25 cellular contexts compared by ENCODE assay signal in the genomic region with DNA sequence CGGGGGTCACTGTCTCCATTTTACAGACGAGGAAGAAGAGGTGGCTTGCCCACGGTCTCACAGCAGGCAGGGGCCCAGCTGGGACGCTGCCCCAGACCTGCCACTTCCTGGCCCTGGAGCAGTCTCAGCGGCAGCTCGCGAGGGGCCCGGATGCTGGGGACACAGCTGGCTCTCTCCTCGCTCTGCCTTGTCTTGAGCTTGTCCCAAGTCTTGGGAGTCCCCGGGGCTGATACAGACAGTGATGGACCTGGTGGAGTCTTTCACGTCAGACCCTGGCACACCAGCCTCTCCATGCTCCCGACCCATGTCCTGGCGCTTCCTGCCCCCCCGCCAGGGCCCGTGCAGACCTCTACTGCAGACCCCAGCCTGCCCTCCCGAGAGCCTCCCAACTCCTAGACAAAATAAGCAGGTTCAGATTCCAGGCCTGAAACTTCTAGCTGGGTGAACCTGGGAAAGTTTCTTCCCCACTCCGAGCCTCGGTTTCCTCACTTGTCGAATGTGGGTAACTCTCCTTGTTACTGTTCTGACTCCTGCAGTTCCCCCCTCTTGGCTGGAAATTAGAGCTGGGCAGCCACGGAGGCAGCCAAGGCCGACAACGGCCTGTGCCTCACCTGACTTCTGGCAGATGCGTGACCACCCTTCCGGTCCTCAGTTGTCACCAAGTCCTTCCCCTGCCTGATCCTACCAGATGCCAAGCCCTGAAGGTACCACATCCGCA.
"Had no signal": no experiment of that assay in that cellular context is flagged by ENCODE, and none has a peak within 500 bp of the region (broad histone marks: within the 10 kb centered on the region; RNA-seq: fewer than 3 reads in every experiment).

No MANE protein-coding gene starts in this region.

- H3K4me2 ChIP-seq: smooth muscle cell had no signal

- H3K27me3 ChIP-seq: transverse colon had no signal

- H3K27ac Mint-ChIP-seq: activated naive CD4-positive, alpha-beta T cell treated with anti-CD3 and anti-CD28 coated beads, Interleukin-2, amount 50 U/mL, for 24 hours; T-helper 2 cell treated with Interferon-gamma antibody and Interleukin-4, amounts not matched to agents 5 μg/mL and 100 μg/mL, for 36 hours had no signal

- FAIRE-seq: bronchial epithelial cell, colon, endometrium, frontal cortex, urothelium cell line had no signal

- H3K4me1 Mint-ChIP-seq: activated naive CD4-positive, alpha-beta T cell treated with anti-CD3 and anti-CD28 coated beads, Interleukin-2, amount 50 U/mL, for 24 hours had no signal

- H3K27ac ChIP-seq: left lung, prostate gland, transverse colon had no signal

- H3K36me3 Mint-ChIP-seq: activated naive CD4-positive, alpha-beta T cell treated with anti-CD3 and anti-CD28 coated beads, Interleukin-2, amount 50 U/mL, for 24 hours; naive thymus-derived CD4-positive, alpha-beta T cell had no signal

- ATAC-seq: left lung; naive thymus-derived CD4-positive, alpha-beta T cell had no signal

- H3K36me3 ChIP-seq: left lung, prostate gland, transverse colon had no signal

- H3K27me3 Mint-ChIP-seq: activated naive CD4-positive, alpha-beta T cell treated with anti-CD3 and anti-CD28 coated beads, Interleukin-2, amount 50 U/mL, for 24 hours had no signal

- H3K4me1 ChIP-seq: left lung, prostate gland had no signal

- H3K9me3 Mint-ChIP-seq: activated naive CD4-positive, alpha-beta T cell treated with anti-CD3 and anti-CD28 coated beads, Interleukin-2, amount 50 U/mL, for 24 hours; T-helper 2 cell treated with Interferon-gamma antibody and Interleukin-4, amounts not matched to agents 5 μg/mL and 100 μg/mL, for 36 hours had no signal

- H3K4me3 ChIP-seq: left lung, prostate gland, smooth muscle cell, transverse colon had no signal

- DNase-seq: activated CD4-positive, alpha-beta T cell treated with anti-CD3 and anti-CD28 coated beads for 4 hours; activated CD4-positive, alpha-beta T cell treated with anti-CD3 and anti-CD28 coated beads, Interleukin-2, amount 50 U/mL, for 48 hours; activated CD4-positive, CD25-positive, alpha-beta regulatory T cell; activated CD8-positive, alpha-beta memory T cell treated with anti-CD3 and anti-CD28 coated beads for 24 hours; anterior cingulate cortex; dermis blood vessel endothelial cell; effector CD8-positive, alpha-beta T cell; left lung; mammary epithelial cell; midbrain; naive thymus-derived CD4-positive, alpha-beta T cell; retina; stimulated activated CD4-positive, alpha-beta T cell treated with anti-CD3 and anti-CD28 coated beads, Interleukin-15, amount 100 ng/mL, for 24 hours; stimulated activated naive CD4-positive, alpha-beta T cell treated with Interleukin-2 at 50 U/mL for 16 hours; T-helper 1 cell; transverse colon had no signal

- H3K4me3 Mint-ChIP-seq: activated naive CD4-positive, alpha-beta T cell treated with anti-CD3 and anti-CD28 coated beads, Interleukin-2, amount 50 U/mL, for 24 hours; naive thymus-derived CD4-positive, alpha-beta T cell; T-helper 2 cell treated with Interferon-gamma antibody and Interleukin-4, amounts not matched to agents 5 μg/mL and 100 μg/mL, for 36 hours had no signal

- H3K9me3 ChIP-seq: left lung, prostate gland, transverse colon had no signal
